9 cellular contexts compared by ENCODE assay signal in the genomic region with DNA sequence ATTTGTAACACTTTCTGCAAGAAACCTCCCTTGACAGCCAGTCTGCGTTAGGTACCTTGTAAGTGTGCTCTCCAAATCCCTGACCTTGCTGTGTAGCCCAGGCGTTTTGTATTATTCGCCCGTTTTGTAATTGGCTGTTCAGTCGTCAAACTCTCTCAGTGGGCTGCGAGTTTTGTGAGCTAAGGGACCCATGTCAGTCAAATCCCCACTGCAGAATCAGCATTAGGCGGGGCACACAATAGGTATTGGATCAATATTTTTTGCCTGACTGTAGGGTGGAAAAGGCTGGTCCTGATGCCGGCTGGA. TPM values are rescaled to one million over a fixed set of nuclear protein-coding genes. Genes with fewer than 3 reads are reported as not detected.
DNase-seq lines count a peak whose midpoint lies in the region; ATAC-seq and TF ChIP-seq lines count a peak whose summit lies in the region.
"Had no signal": no experiment of that assay in that cellular context is flagged by ENCODE, and none has a peak within 500 bp of the region (broad histone marks: within the 10 kb centered on the region; RNA-seq: fewer than 3 reads in every experiment).

No MANE protein-coding gene starts in this region.

- no peak for ATAC-seq in activated T-helper 17 cell treated with anti-CD3 and anti-CD28 coated beads, Interleukin-2, amount 50 U/mL, for 72 hours (replicated peaks)
- ATAC-seq in GM19328 (IDR thresholded peaks at IDR 0.05; ENCODE audit: unreplicated experiment), result no peak
- no peak for ATAC-seq in HG03354 (IDR thresholded peaks at IDR 0.05; ENCODE audit: poor library complexity, severe bottlenecking, unreplicated experiment)

- H3K4me3 Mint-ChIP-seq in T-helper 1 cell treated with Interleukin-12 subunit alpha and Interleukin-12 subunit beta and Interleukin-4 antibody, amounts not matched to agents 30 μg/mL and 1 μg/mL, for 36 hours, result peak overlapping the region; percentile 97
- peak overlapping the region; percentile 87 for H3K4me3 Mint-ChIP-seq in activated T-helper 17 cell treated with anti-CD3 and anti-CD28 coated beads, Interleukin-2, amount 50 U/mL, for 72 hours

- H3K9ac ChIP-seq in subcutaneous abdominal adipose tissue (ENCODE audit: low read length in 5 of 5), result peak overlapping the region in 2 of 5 donors; percentile 43 to 76

- peaks cover 2% of the 10 kb centered on the region for H3K9me3 ChIP-seq in iPS-18c (ENCODE audit: control insufficient read depth, insufficient read depth, low read length)
- H3K9me3 ChIP-seq in subcutaneous abdominal adipose tissue (ENCODE audit: control insufficient read depth in 5 of 5, low read length in 5 of 5), result no peaks in the 10 kb centered on the region

- no peak for TF ChIP-seq CTCF in GM10248 (IDR thresholded peaks at IDR 0.05; ENCODE audit: control extremely low read depth, extremely low read depth, low read depth, missing control alignments)

- no peaks in the 10 kb centered on the region for H3K27me3 Mint-ChIP-seq in T-helper 1 cell treated with Interleukin-12 subunit alpha and Interleukin-12 subunit beta and Interleukin-4 antibody, amounts not matched to agents 30 μg/mL and 1 μg/mL, for 36 hours (ENCODE audit: low read depth)
- no peaks in the 10 kb centered on the region for H3K27me3 Mint-ChIP-seq in activated T-helper 17 cell treated with anti-CD3 and anti-CD28 coated beads, Interleukin-2, amount 50 U/mL, for 72 hours

- H3K9me3 Mint-ChIP-seq in T-helper 1 cell treated with Interleukin-12 subunit alpha and Interleukin-12 subunit beta and Interleukin-4 antibody, amounts not matched to agents 30 μg/mL and 1 μg/mL, for 36 hours, result no peaks in the 10 kb centered on the region
- H3K9me3 Mint-ChIP-seq in activated T-helper 17 cell treated with anti-CD3 and anti-CD28 coated beads, Interleukin-2, amount 50 U/mL, for 72 hours, result no peaks in the 10 kb centered on the region

- CTCF ChIA-PET in GM10248 (lab: Yijun Ruan, JAX), result interaction anchor here (0.8 to 8.2 kb wide), 8 partner anchors 9 to 80 kb away, joined by 3 to 90 read pairs (median 4); no protein-coding TSS in a partner anchor

- DNase-seq in T-helper 1 cell (no peak), GM10248 (ENCODE audit: extremely low spot score) (no peak)

- peaks cover 0 to 3% (median 0%) of the 10 kb centered on the region in 5 donors for H3K36me3 ChIP-seq in subcutaneous abdominal adipose tissue (ENCODE audit: control insufficient read depth in 5 of 5, insufficient read depth in 5 of 5, low read length in 5 of 5)

- peaks cover 55% of the 10 kb centered on the region for H3K4me1 Mint-ChIP-seq in T-helper 1 cell treated with Interleukin-12 subunit alpha and Interleukin-12 subunit beta and Interleukin-4 antibody, amounts not matched to agents 30 μg/mL and 1 μg/mL, for 36 hours (ENCODE audit: low read depth)
- H3K4me1 Mint-ChIP-seq in activated T-helper 17 cell treated with anti-CD3 and anti-CD28 coated beads, Interleukin-2, amount 50 U/mL, for 72 hours, result peaks cover 35% of the 10 kb centered on the region

- peaks cover 12% of the 10 kb centered on the region for H3K36me3 Mint-ChIP-seq in T-helper 1 cell treated with Interleukin-12 subunit alpha and Interleukin-12 subunit beta and Interleukin-4 antibody, amounts not matched to agents 30 μg/mL and 1 μg/mL, for 36 hours (ENCODE audit: low read depth)
- peaks cover 43% of the 10 kb centered on the region for H3K36me3 Mint-ChIP-seq in activated T-helper 17 cell treated with anti-CD3 and anti-CD28 coated beads, Interleukin-2, amount 50 U/mL, for 72 hours (ENCODE audit: low read depth)

- POLR2A ChIA-PET in GM10248 (lab: Yijun Ruan, JAX), result interaction anchor here (1.3 kb wide), 1 partner anchor 21 kb away, joined by 8 read pairs; no protein-coding TSS in a partner anchor

- H3K4me1 ChIP-seq in subcutaneous abdominal adipose tissue (ENCODE audit: control insufficient read depth in 5 of 5, insufficient read depth in 5 of 5, low read length in 5 of 5), result peaks cover 4 to 14% (median 11%) of the 10 kb centered on the region in 5 donors

- H3K27ac Mint-ChIP-seq in T-helper 1 cell treated with Interleukin-12 subunit alpha and Interleukin-12 subunit beta and Interleukin-4 antibody, amounts not matched to agents 30 μg/mL and 1 μg/mL, for 36 hours, result peak overlapping the region; percentile 100
- peak overlapping the region; percentile 98 for H3K27ac Mint-ChIP-seq in activated T-helper 17 cell treated with anti-CD3 and anti-CD28 coated beads, Interleukin-2, amount 50 U/mL, for 72 hours

- H3K4me3 ChIP-seq in iPS-18c (ENCODE audit: insufficient read depth, low read depth, low read length) (peak overlapping the region; percentile 99), subcutaneous abdominal adipose tissue (ENCODE audit: low read depth in 1 of 5, low read length in 5 of 5) (peak overlapping the region; percentile 84 to 96 (median 93))

- H3K27me3 ChIP-seq in subcutaneous abdominal adipose tissue (ENCODE audit: control insufficient read depth in 5 of 5, insufficient read depth in 4 of 5, low read length in 5 of 5), result no peaks in the 10 kb centered on the region

- no peak overlapping the region for H3K27ac ChIP-seq in subcutaneous abdominal adipose tissue (ENCODE audit: low read depth, low read length)

RNA-seq across cellular contexts. Expression of a gene that starts 0.7 kb away (rescaled TPM):
- 10 to 100 TPM; 23.4 to 41.5 TPM for total RNA-seq in activated T-helper 17 cell treated with anti-CD3 and anti-CD28 coated beads, Interleukin-2, amount 50 U/mL, for 72 hours

RNA-seq across cellular contexts. Expression of a gene that starts 23.9 kb away (rescaled TPM):
- total RNA-seq in activated T-helper 17 cell treated with anti-CD3 and anti-CD28 coated beads, Interleukin-2, amount 50 U/mL, for 72 hours, result 1 to 10 TPM; 3.3 to 4.1 TPM

RNA-seq across cellular contexts. Expression of a gene that starts 32.1 kb away (rescaled TPM):
- total RNA-seq in activated T-helper 17 cell treated with anti-CD3 and anti-CD28 coated beads, Interleukin-2, amount 50 U/mL, for 72 hours, result under 1 TPM; 0.54 to 0.90 TPM
- total RNA-seq: LHCN-M2 had no signal

RNA-seq across cellular contexts. Expression of a gene that starts 34.8 kb away (rescaled TPM):
- total RNA-seq in activated T-helper 17 cell treated with anti-CD3 and anti-CD28 coated beads, Interleukin-2, amount 50 U/mL, for 72 hours, result 1 to 10 TPM; 5.6 to 9.2 TPM

RNA-seq across cellular contexts. Expression of a gene that starts 43.8 kb away (rescaled TPM):
- 1 to 10 TPM; 4.7 to 6.4 TPM for total RNA-seq in activated T-helper 17 cell treated with anti-CD3 and anti-CD28 coated beads, Interleukin-2, amount 50 U/mL, for 72 hours
